In the genomic region with DNA sequence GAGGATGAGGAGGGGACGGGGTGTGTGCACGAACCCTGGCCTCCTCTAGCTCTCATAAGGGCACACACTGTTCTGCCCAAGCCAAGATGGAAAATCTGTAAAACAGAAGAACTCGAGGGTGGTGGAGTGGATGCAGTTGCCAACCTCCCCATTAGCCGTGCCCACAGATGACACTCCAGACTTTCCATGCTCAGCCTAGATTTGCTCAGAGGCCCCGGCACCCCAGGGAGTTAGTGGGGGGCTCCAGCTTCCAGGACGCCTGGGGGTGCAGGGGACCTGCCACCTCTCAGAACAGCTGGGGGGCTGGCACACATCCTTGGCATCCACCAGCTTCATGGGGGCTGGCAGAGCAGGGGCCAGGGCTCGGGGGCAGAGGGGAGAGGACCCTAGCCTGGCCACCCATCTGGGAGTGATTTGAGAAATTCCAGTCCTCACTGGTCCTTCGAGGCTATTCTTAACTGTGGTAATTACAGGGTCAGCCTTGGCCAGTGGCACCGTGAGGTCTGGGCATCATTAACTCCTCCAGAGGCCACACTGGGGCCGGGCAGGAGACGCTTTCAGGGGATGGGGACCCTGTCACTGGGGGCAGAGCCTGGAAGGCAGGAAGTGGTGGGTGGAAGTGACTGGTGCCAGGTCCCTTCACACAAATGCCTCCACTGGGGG, we compare ENCODE assay signal across 15 cellular contexts. TPM values are rescaled to one million over a fixed set of nuclear protein-coding genes. Genes with fewer than 3 reads are reported as not detected.
DNase-seq lines count a peak whose midpoint lies in the region; ATAC-seq, FAIRE-seq and TF ChIP-seq lines count a peak whose summit lies in the region.
"Had no signal": no experiment of that assay in that cellular context is flagged by ENCODE, and none has a peak within 500 bp of the region (broad histone marks: within the 10 kb centered on the region; RNA-seq: fewer than 3 reads in every experiment).

No MANE protein-coding gene starts in this region.

- no peak for TF ChIP-seq EP300 in tibial nerve (IDR thresholded peaks at IDR 0.05)

- peak overlapping the region; percentile 58 for H3K9ac ChIP-seq in mesenchymal stem cell (ENCODE audit: low read length)

- DNase-seq in activated naive CD8-positive, alpha-beta T cell treated with anti-CD3 and anti-CD28 coated beads for 36 hours, result no peak
- no peak for DNase-seq in activated naive CD8-positive, alpha-beta T cell treated with anti-CD3 and anti-CD28 coated beads, Interleukin-2, amount 50 U/mL, for 24 hours
- DNase-seq in coronary artery (ENCODE audit: low spot score) (peak; percentile 77), mesenchymal stem cell (no peak), tibial nerve (ENCODE audit: low spot score in 2 of 2) (no peak), NCI-H1105 (lab: John Stamatoyannopoulos, UW) (no peak), GM12892 (ENCODE audit: insufficient read length) (no peak)
- no peak for DNase-seq in activated naive CD4-positive, alpha-beta T cell treated with anti-CD3 and anti-CD28 coated beads, Interleukin-2, amount 50 U/mL, for 72 hours (ENCODE audit: low spot score in 2 of 2)
- DNase-seq: activated CD4-positive, alpha-beta memory T cell treated with anti-CD3 and anti-CD28 coated beads for 36 hours; activated gamma-delta T cell treated with Interleukin-2 at 50 U/mL for 16 hours; erythroblast; NCI-H1417; NCI-H510A; T-helper 9 cell had no signal

- no peak overlapping the region for H2BK120ac ChIP-seq in mesenchymal stem cell (ENCODE audit: low read depth, low read length)

- no peaks in the 10 kb centered on the region for H3K27me3 Mint-ChIP-seq in activated naive CD8-positive, alpha-beta T cell treated with anti-CD3 and anti-CD28 coated beads for 36 hours
- H3K27me3 Mint-ChIP-seq in activated naive CD8-positive, alpha-beta T cell treated with anti-CD3 and anti-CD28 coated beads, Interleukin-2, amount 50 U/mL, for 24 hours, result no peaks in the 10 kb centered on the region
- H3K27me3 Mint-ChIP-seq: activated CD4-positive, alpha-beta memory T cell treated with anti-CD3 and anti-CD28 coated beads for 36 hours had no signal

- no peak overlapping the region for H3K14ac ChIP-seq in mesenchymal stem cell (ENCODE audit: low read length in 2 of 2)

- no peaks in the 10 kb centered on the region for H3K36me3 Mint-ChIP-seq in activated naive CD8-positive, alpha-beta T cell treated with anti-CD3 and anti-CD28 coated beads for 36 hours
- no peaks in the 10 kb centered on the region for H3K36me3 Mint-ChIP-seq in activated naive CD8-positive, alpha-beta T cell treated with anti-CD3 and anti-CD28 coated beads, Interleukin-2, amount 50 U/mL, for 24 hours (ENCODE audit: low read depth)
- H3K36me3 Mint-ChIP-seq in activated naive CD4-positive, alpha-beta T cell treated with anti-CD3 and anti-CD28 coated beads, Interleukin-2, amount 50 U/mL, for 72 hours, result no peaks in the 10 kb centered on the region

- no peak overlapping the region for H4K8ac ChIP-seq in mesenchymal stem cell (ENCODE audit: low read length)

- 83% methylated on average over 9 of the region's 11 CpGs for WGBS in mesenchymal stem cell
- WGBS in tibial nerve, 2 donors, result 55 to 63% methylated on average over 10 of the region's 11 CpGs

- H2BK15ac ChIP-seq in mesenchymal stem cell (ENCODE audit: low read depth, poor library complexity, severe bottlenecking), result peak overlapping the region; percentile 62

- H3K79me1 ChIP-seq in mesenchymal stem cell (replicated peaks; ENCODE audit: low read length, poor library complexity, severe bottlenecking), result peaks cover 27% of the 10 kb centered on the region

- ATAC-seq in activated naive CD8-positive, alpha-beta T cell treated with anti-CD3 and anti-CD28 coated beads, Interleukin-2, amount 50 U/mL, for 24 hours, result no peak
- ATAC-seq in activated naive CD4-positive, alpha-beta T cell treated with anti-CD3 and anti-CD28 coated beads, Interleukin-2, amount 50 U/mL, for 72 hours, result no peak

- no peak overlapping the region for H3K18ac ChIP-seq in mesenchymal stem cell (ENCODE audit: low read depth in 1 of 2, low read length in 2 of 2)

- no peak overlapping the region for H3K23ac ChIP-seq in mesenchymal stem cell (ENCODE audit: low read length in 2 of 2)

- no peak for TF ChIP-seq CTCF in coronary artery (IDR thresholded peaks at IDR 0.05)
- TF ChIP-seq CTCF in tibial nerve (IDR thresholded peaks at IDR 0.05), result no peak

- H3K27me3 ChIP-seq in mesenchymal stem cell (ENCODE audit: control insufficient read depth in 1 of 2, insufficient read depth in 1 of 2, low read length in 2 of 2) (no peaks in the 10 kb centered on the region), tibial nerve (no peaks in the 10 kb centered on the region)

- peaks cover 69% of the 10 kb centered on the region for H3K4me1 ChIP-seq in mesenchymal stem cell (ENCODE audit: control insufficient read depth, insufficient read depth, low read depth, low read length)
- H3K4me1 ChIP-seq in tibial nerve, result peaks cover 0 to 97% (median 33%) of the 10 kb centered on the region in 4 donors

- TF ChIP-seq POLR2A in tibial nerve (IDR thresholded peaks at IDR 0.05) (no peak), GM12892 (IDR thresholded peaks at IDR 0.05; ENCODE audit: low read depth, low read length) (no peak)

- peak overlapping the region; percentile 47 for H3K4me3 ChIP-seq in coronary artery
- no peak overlapping the region for H3K4me3 ChIP-seq in mesenchymal stem cell (ENCODE audit: insufficient read depth in 1 of 2, low read depth in 1 of 2, low read length in 2 of 2)
- H3K4me3 ChIP-seq in tibial nerve, result no peak overlapping the region

- FAIRE-seq in GM12892 (lab: Jason Lieb, UNC), result no peak
- FAIRE-seq: HTR-8/SVneo had no signal

- H2AFZ ChIP-seq in mesenchymal stem cell (ENCODE audit: low read depth, low read length), result no peak overlapping the region

- H2BK12ac ChIP-seq in mesenchymal stem cell (ENCODE audit: low read length in 2 of 2), result peak overlapping the region in 1 of 2 experiments; percentile 11

- H3K9me3 ChIP-seq in mesenchymal stem cell (ENCODE audit: control insufficient read depth, low read length) (no peaks in the 10 kb centered on the region), tibial nerve (no peaks in the 10 kb centered on the region)

- H4K91ac ChIP-seq in mesenchymal stem cell (ENCODE audit: low read length), result peak overlapping the region; percentile 10

- H3K27ac ChIP-seq in coronary artery (peak overlapping the region; percentile 94 to 98), mesenchymal stem cell (ENCODE audit: low read length, poor library complexity, severe bottlenecking) (no peak overlapping the region), tibial nerve (peak overlapping the region; percentile 20 to 85 (median 59))

- no peak overlapping the region for H3K4me2 ChIP-seq in mesenchymal stem cell (ENCODE audit: low read length, poor library complexity, severe bottlenecking)

- peaks cover 39 to 71% of the 10 kb centered on the region in 2 experiments for H3K36me3 ChIP-seq in mesenchymal stem cell (ENCODE audit: control insufficient read depth in 1 of 2, insufficient read depth in 2 of 2, low read depth in 1 of 2, low read length in 2 of 2)
- peaks cover 0 to 88% (median 0%) of the 10 kb centered on the region in 3 donors for H3K36me3 ChIP-seq in tibial nerve

- H3K9me3 Mint-ChIP-seq in activated naive CD8-positive, alpha-beta T cell treated with anti-CD3 and anti-CD28 coated beads for 36 hours, result no peaks in the 10 kb centered on the region
- no peaks in the 10 kb centered on the region for H3K9me3 Mint-ChIP-seq in activated naive CD8-positive, alpha-beta T cell treated with anti-CD3 and anti-CD28 coated beads, Interleukin-2, amount 50 U/mL, for 24 hours
- no peaks in the 10 kb centered on the region for H3K9me3 Mint-ChIP-seq in activated naive CD4-positive, alpha-beta T cell treated with anti-CD3 and anti-CD28 coated beads, Interleukin-2, amount 50 U/mL, for 72 hours
- H3K9me3 Mint-ChIP-seq: activated CD4-positive, alpha-beta memory T cell treated with anti-CD3 and anti-CD28 coated beads for 36 hours had no signal

- no peaks in the 10 kb centered on the region for H3K4me1 Mint-ChIP-seq in activated naive CD8-positive, alpha-beta T cell treated with anti-CD3 and anti-CD28 coated beads for 36 hours
- peaks cover 2% of the 10 kb centered on the region for H3K4me1 Mint-ChIP-seq in activated naive CD8-positive, alpha-beta T cell treated with anti-CD3 and anti-CD28 coated beads, Interleukin-2, amount 50 U/mL, for 24 hours

- H3K4ac ChIP-seq in mesenchymal stem cell (ENCODE audit: low read depth in 1 of 2, low read length in 2 of 2), result peak overlapping the region in 1 of 2 experiments; percentile 56

- no peak overlapping the region for H3K4me3 Mint-ChIP-seq in activated naive CD8-positive, alpha-beta T cell treated with anti-CD3 and anti-CD28 coated beads for 36 hours
- H3K4me3 Mint-ChIP-seq in activated naive CD8-positive, alpha-beta T cell treated with anti-CD3 and anti-CD28 coated beads, Interleukin-2, amount 50 U/mL, for 24 hours, result no peak overlapping the region
- H3K4me3 Mint-ChIP-seq: activated CD4-positive, alpha-beta memory T cell treated with anti-CD3 and anti-CD28 coated beads for 36 hours had no signal

- no peak overlapping the region for H2AK5ac ChIP-seq in mesenchymal stem cell (ENCODE audit: low read length, severe bottlenecking)

- H2BK5ac ChIP-seq in mesenchymal stem cell (ENCODE audit: low read depth, low read length, poor library complexity, severe bottlenecking), result no peak overlapping the region

- peak overlapping the region; percentile 6 for H3K27ac Mint-ChIP-seq in activated naive CD8-positive, alpha-beta T cell treated with anti-CD3 and anti-CD28 coated beads for 36 hours
- no peak overlapping the region for H3K27ac Mint-ChIP-seq in activated naive CD8-positive, alpha-beta T cell treated with anti-CD3 and anti-CD28 coated beads, Interleukin-2, amount 50 U/mL, for 24 hours
- peak overlapping the region in 1 of 2 donors; percentile 23 for H3K27ac Mint-ChIP-seq in activated naive CD4-positive, alpha-beta T cell treated with anti-CD3 and anti-CD28 coated beads, Interleukin-2, amount 50 U/mL, for 72 hours
- H3K27ac Mint-ChIP-seq: activated CD4-positive, alpha-beta memory T cell treated with anti-CD3 and anti-CD28 coated beads for 36 hours had no signal

RNA-seq across cellular contexts. Expression of a gene that starts 14.3 kb away (rescaled TPM):
- under 1 TPM in 1 of 2 experiments, not detected in 1; 0.08 TPM for total RNA-seq in activated naive CD8-positive, alpha-beta T cell treated with anti-CD3 and anti-CD28 coated beads for 36 hours
- polyA plus RNA-seq in mesenchymal stem cell (2013, experiment 1 of 2), result 127 TPM
- polyA plus RNA-seq in mesenchymal stem cell (2013, experiment 2 of 2), result 127 TPM
- total RNA-seq in tibial nerve, result 10 to 100 TPM; 31.0 to 58.1 (median 32.9) TPM
- total RNA-seq in activated naive CD4-positive, alpha-beta T cell treated with anti-CD3 and anti-CD28 coated beads, Interleukin-2, amount 50 U/mL, for 72 hours, result not detected
- not detected for polyA plus RNA-seq in GM12892 (2012; ENCODE audit: missing spikeins)

RNA-seq across cellular contexts. Expression of a gene that starts 30.5 kb away (rescaled TPM):
- 10 to 100 TPM; 66.2 to 73.1 TPM for total RNA-seq in activated naive CD8-positive, alpha-beta T cell treated with anti-CD3 and anti-CD28 coated beads for 36 hours
- 25.5 TPM for polyA plus RNA-seq in mesenchymal stem cell (2013, experiment 1 of 2)
- polyA plus RNA-seq in mesenchymal stem cell (2013, experiment 2 of 2), result 22.1 TPM
- total RNA-seq in tibial nerve, result 10 to 100 TPM; 27.8 to 77.4 (median 52.1) TPM
- 10 to 100 TPM; 52.5 to 65.9 TPM for total RNA-seq in activated naive CD4-positive, alpha-beta T cell treated with anti-CD3 and anti-CD28 coated beads, Interleukin-2, amount 50 U/mL, for 72 hours
- polyA plus RNA-seq in GM12892 (2012; ENCODE audit: missing spikeins), result 26.5 TPM

RNA-seq across cellular contexts. Expression of a gene that starts 34.8 kb away (rescaled TPM):
- 10 to 100 TPM; 73.0 to 73.9 TPM for total RNA-seq in activated naive CD8-positive, alpha-beta T cell treated with anti-CD3 and anti-CD28 coated beads for 36 hours
- 39.3 TPM for polyA plus RNA-seq in mesenchymal stem cell (2013, experiment 1 of 2)
- 43.3 TPM for polyA plus RNA-seq in mesenchymal stem cell (2013, experiment 2 of 2)
- total RNA-seq in tibial nerve, result 10 to 100 TPM; 45.1 to 95.1 (median 60.7) TPM
- total RNA-seq in activated naive CD4-positive, alpha-beta T cell treated with anti-CD3 and anti-CD28 coated beads, Interleukin-2, amount 50 U/mL, for 72 hours, result 10 to 100 TPM; 53.7 to 63.1 TPM
- 27.7 TPM for polyA plus RNA-seq in GM12892 (2012; ENCODE audit: missing spikeins)

RNA-seq across cellular contexts. Expression of a gene that starts 39.7 kb away (rescaled TPM):
- total RNA-seq in activated naive CD8-positive, alpha-beta T cell treated with anti-CD3 and anti-CD28 coated beads for 36 hours, result 100 to 1,000 TPM; 103 to 107 TPM
- polyA plus RNA-seq in mesenchymal stem cell (2013, experiment 1 of 2), result 27.3 TPM
- polyA plus RNA-seq in mesenchymal stem cell (2013, experiment 2 of 2), result 27.3 TPM
- total RNA-seq in tibial nerve, result 10 to 100 TPM; 37.6 to 53.0 (median 49.2) TPM
- total RNA-seq in activated naive CD4-positive, alpha-beta T cell treated with anti-CD3 and anti-CD28 coated beads, Interleukin-2, amount 50 U/mL, for 72 hours, result 10 to 100 TPM; 66.2 to 79.2 TPM
- polyA plus RNA-seq in GM12892 (2012; ENCODE audit: missing spikeins), result 52.0 TPM

Comparison
In these comparisons a context has a peak if more than half of its experiments do, and no peak if none do; other contexts are left out.
1. RNA of a gene that starts 14.3 kb away (total RNA-seq): 31.0 to 58.1 TPM in tibial nerve; 0.08 TPM in activated naive CD8-positive, alpha-beta T cell treated with anti-CD3 and anti-CD28 coated beads for 36 hours and not detected in activated naive CD4-positive, alpha-beta T cell treated with anti-CD3 and anti-CD28 coated beads, Interleukin-2, amount 50 U/mL, for 72 hours; every median in the first group is over 10 times any median in the second.